In genomic region chr12:49232940-49233841, GRCh38 we compare ENCODE assay signal across 1 cellular context.
TF ChIP-seq lines count a peak whose summit lies in the region.

No MANE protein-coding gene starts in this region.

TF ChIP-seq in H1, 55 proteins besides CTCF, POLR2A, EP300 and RAD21:
- TF ChIP-seq CHD2 (IDR thresholded peaks at IDR 0.05; ENCODE audit: low read length): no peak
- TF ChIP-seq TBP (IDR thresholded peaks at IDR 0.05; ENCODE audit: low read depth, low read length): no peak
- TF ChIP-seq CTBP2 (IDR thresholded peaks at IDR 0.05; ENCODE audit: borderline replicate concordance, insufficient read depth, insufficient read length, low read length): no peak
- TF ChIP-seq GABPA (IDR thresholded peaks at IDR 0.05; ENCODE audit: borderline replicate concordance, insufficient read depth, low read length): no peak
- no peak for TF ChIP-seq SRF (IDR thresholded peaks at IDR 0.05; ENCODE audit: low read depth, low read length)
- TF ChIP-seq GTF2F1 (IDR thresholded peaks at IDR 0.05; ENCODE audit: borderline replicate concordance, low read depth, low read length): no peak
- no peak for TF ChIP-seq SP1 (IDR thresholded peaks at IDR 0.05; ENCODE audit: low read depth, low read length)
- no peak for TF ChIP-seq CBX5 (IDR thresholded peaks at IDR 0.05; ENCODE audit: low read depth, low read length)
- TF ChIP-seq CREB1 (IDR thresholded peaks at IDR 0.05): no peak
- TF ChIP-seq, protein P1, sequence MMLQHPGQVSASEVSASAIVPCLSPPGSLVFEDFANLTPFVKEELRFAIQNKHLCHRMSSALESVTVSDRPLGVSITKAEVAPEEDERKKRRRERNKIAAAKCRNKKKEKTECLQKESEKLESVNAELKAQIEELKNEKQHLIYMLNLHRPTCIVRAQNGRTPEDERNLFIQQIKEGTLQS (IDR thresholded peaks at IDR 0.05; ENCODE audit: insufficient read depth, low read depth, low read length): no peak
- TF ChIP-seq RFX5 (IDR thresholded peaks at IDR 0.05; ENCODE audit: borderline replicate concordance, low read depth, low read length): no peak
- TF ChIP-seq SAP30 (IDR thresholded peaks at IDR 0.05; ENCODE audit: insufficient read depth, insufficient replicate concordance, low read length): no peak
